ENCODE assay signal across 16 cellular contexts in genomic region chr3:157475921-157476395, GRCh38. TPM values are rescaled to one million over a fixed set of nuclear protein-coding genes. Genes with fewer than 3 reads are reported as not detected.
DNase-seq lines count a peak whose midpoint lies in the region; ATAC-seq, FAIRE-seq and TF ChIP-seq lines count a peak whose summit lies in the region.
"Had no signal": no experiment of that assay in that cellular context is flagged by ENCODE, and none has a peak within 500 bp of the region (broad histone marks: within the 10 kb centered on the region; RNA-seq: fewer than 3 reads in every experiment).

No MANE protein-coding gene starts in this region.

- H3K27me3 ChIP-seq in GM23248 (replicated peaks; ENCODE audit: insufficient read depth) (no peaks in the 10 kb centered on the region), PC-9 (ENCODE audit: insufficient read depth, low read depth) (no peaks in the 10 kb centered on the region), endothelial cell of umbilical vein (ENCODE audit: control insufficient read depth in 2 of 2, insufficient read depth in 2 of 2, low read length in 2 of 2) (no peaks in the 10 kb centered on the region), small intestine (ENCODE audit: control insufficient read depth in 2 of 2, insufficient read depth in 2 of 2, low read length in 2 of 2) (no peaks in the 10 kb centered on the region)
- H3K27me3 ChIP-seq: left lung, right lobe of liver had no signal

- H3K36me3 ChIP-seq in GM23248 (ENCODE audit: low read depth) (no peaks in the 10 kb centered on the region), PC-9 (ENCODE audit: low read depth) (no peaks in the 10 kb centered on the region), endothelial cell of umbilical vein (ENCODE audit: control insufficient read depth in 2 of 2, extremely low read depth in 1 of 2, insufficient read depth in 2 of 2, low read length in 2 of 2) (no peaks in the 10 kb centered on the region), small intestine (ENCODE audit: control insufficient read depth in 2 of 2, insufficient read depth in 2 of 2, low read length in 2 of 2) (no peaks in the 10 kb centered on the region)
- H3K36me3 ChIP-seq: left lung, right lobe of liver had no signal

- dilution Hi-C loops in endothelial cell of umbilical vein (cut with MboI; ENCODE audit: extremely low pct_ligation_motif_present, low sequenced_read_pairs) = no loop called here

- H3K4me1 ChIP-seq in GM23248 (ENCODE audit: insufficient read depth) = no peaks in the 10 kb centered on the region
- no peaks in the 10 kb centered on the region for H3K4me1 ChIP-seq in PC-9 (replicated peaks; ENCODE audit: insufficient read depth)
- no peaks in the 10 kb centered on the region for H3K4me1 ChIP-seq in endothelial cell of umbilical vein (ENCODE audit: control insufficient read depth, extremely low read depth, insufficient read depth, low read length)
- no peaks in the 10 kb centered on the region for H3K4me1 ChIP-seq in small intestine (ENCODE audit: control insufficient read depth in 2 of 2, insufficient read depth in 1 of 2, low read depth in 1 of 2, low read length in 1 of 2)
- H3K4me1 ChIP-seq: Caco-2, left lung, right lobe of liver had no signal

- TF ChIP-seq CTCF in PC-9 (conservative IDR thresholded peaks at IDR 0.05) (no peak), endothelial cell of umbilical vein (IDR thresholded peaks at IDR 0.05; ENCODE audit: extremely low read depth in 1 of 2, insufficient read depth in 1 of 2, low read depth in 1 of 2, low read length in 2 of 2) (no peak)

- H3F3A ChIP-seq in GM23248 (ENCODE audit: insufficient read depth) (no peaks in the 10 kb centered on the region), PC-9 (ENCODE audit: insufficient read depth, low read depth) (no peaks in the 10 kb centered on the region)

- H3K9me3 ChIP-seq in GM23248 (ENCODE audit: low read depth) (no peaks in the 10 kb centered on the region), PC-9 (ENCODE audit: insufficient read depth, low read depth) (no peaks in the 10 kb centered on the region; the same call in 1 of the 2 replicates), endothelial cell of umbilical vein (replicated peaks; ENCODE audit: control insufficient read depth, insufficient read depth, low read length) (no peaks in the 10 kb centered on the region), small intestine (ENCODE audit: control insufficient read depth, low read depth) (no peaks in the 10 kb centered on the region)
- H3K9me3 ChIP-seq: Caco-2, left lung, right lobe of liver had no signal

- CTCF ChIA-PET in PC-9 (lab: Charles Lee) = no interaction called here
- CTCF ChIA-PET in endothelial cell of umbilical vein (lab: Charles Lee) = interaction anchor here (1.1 kb wide), 1 partner anchor 11 kb away, joined by 3 read pairs; no protein-coding TSS in a partner anchor

- FAIRE-seq in endothelial cell of umbilical vein (lab: Jason Lieb, UNC) (no peak), small intestine (lab: Jason Lieb, UNC) (no peak)

- POLR2A ChIA-PET in PC-9 (lab: Charles Lee; ENCODE audit: unreplicated experiment) (no interaction called here), endothelial cell of umbilical vein (lab: Charles Lee) (no interaction called here)

- H3K27ac ChIP-seq in GM23248 = no peak overlapping the region
- no peak overlapping the region for H3K27ac ChIP-seq in PC-9
- peak overlapping the region; percentile 19 for H3K27ac ChIP-seq in endothelial cell of umbilical vein (ENCODE audit: insufficient read depth, low read depth, low read length)
- H3K27ac ChIP-seq in small intestine (ENCODE audit: low read depth in 1 of 2, low read length in 1 of 2) = no peak overlapping the region
- H3K27ac ChIP-seq: left lung, right lobe of liver, SK-N-MC had no signal

- no peaks in the 10 kb centered on the region for H3K27me3 Mint-ChIP-seq in natural killer cell treated with Interleukin-12 subunit alpha and Interleukin-12 subunit beta and Interleukin-15 and Interleukin-18, amount 100 ng/mL, for 72 hours
- H3K27me3 Mint-ChIP-seq: central memory CD8-positive, alpha-beta T cell had no signal

- H3K9me2 ChIP-seq in GM23248 (ENCODE audit: insufficient read depth) (no peaks in the 10 kb centered on the region; the same call in 1 of the 2 replicates), PC-9 (ENCODE audit: insufficient read depth) (no peaks in the 10 kb centered on the region)

- ATAC-seq in natural killer cell treated with Interleukin-12 subunit alpha and Interleukin-12 subunit beta and Interleukin-15 and Interleukin-18, amount 100 ng/mL, for 72 hours = no peak
- ATAC-seq in GM18870 (IDR thresholded peaks at IDR 0.05; ENCODE audit: unreplicated experiment) = no peak
- ATAC-seq: left lung, right lobe of liver had no signal

- H4K20me1 ChIP-seq in GM23248 (ENCODE audit: insufficient read depth) (no peaks in the 10 kb centered on the region), PC-9 (ENCODE audit: insufficient read depth) (no peaks in the 10 kb centered on the region), endothelial cell of umbilical vein (replicated peaks; ENCODE audit: control insufficient read depth, extremely low read depth, insufficient read depth, low read length) (no peaks in the 10 kb centered on the region)

- H3K4me1 Mint-ChIP-seq in natural killer cell treated with Interleukin-12 subunit alpha and Interleukin-12 subunit beta and Interleukin-15 and Interleukin-18, amount 100 ng/mL, for 72 hours (ENCODE audit: low read depth in 2 of 2) = no peaks in the 10 kb centered on the region
- H3K4me1 Mint-ChIP-seq: central memory CD8-positive, alpha-beta T cell; neural crest cell had no signal

- no peak overlapping the region for H3K27ac Mint-ChIP-seq in natural killer cell treated with Interleukin-12 subunit alpha and Interleukin-12 subunit beta and Interleukin-15 and Interleukin-18, amount 100 ng/mL, for 72 hours
- H3K27ac Mint-ChIP-seq: activated naive CD4-positive, alpha-beta T cell treated with anti-CD3 and anti-CD28 coated beads for 36 hours had no signal

- H3K79me2 ChIP-seq in GM23248 (ENCODE audit: insufficient read depth) (0 out of 2 replicates have a peak, but pooled peaks cover 6% of the 10 kb centered on the region), PC-9 (ENCODE audit: low read depth) (no peaks in the 10 kb centered on the region), endothelial cell of umbilical vein (ENCODE audit: control insufficient read depth, insufficient read depth, low read length) (peaks cover 78% of the 10 kb centered on the region)

- 63 to 65% methylated on average over 1 of the region's 1 CpG for whole genome bisulfite sequencing in GM23248 (ENCODE audit: low coverage in 1 of 2, low lambda C conversion rate in 2 of 2, missing lambda C conversion rate in 2 of 2), 2 experiments
- WGBS in small intestine, 3 donors = 22 to 45% (median 23%) methylated on average over 1 of the region's 1 CpG

- no peaks in the 10 kb centered on the region for H3K36me3 Mint-ChIP-seq in natural killer cell treated with Interleukin-12 subunit alpha and Interleukin-12 subunit beta and Interleukin-15 and Interleukin-18, amount 100 ng/mL, for 72 hours

- TF ChIP-seq POLR2A in endothelial cell of umbilical vein (IDR thresholded peaks at IDR 0.05; ENCODE audit: low read depth, low read length) = no peak

- BruUV-seq in PC-9 (replicated peaks; lab: Mats Ljungman, UMichigan) = no TSS peak
- no TSS peak for BruUV-seq in endothelial cell of umbilical vein (replicated peaks; lab: Mats Ljungman, UMichigan)

- in situ Hi-C loops in GM23248 (cut with MboI) = no loop called here

- no peak overlapping the region for H3K4me3 Mint-ChIP-seq in natural killer cell treated with Interleukin-12 subunit alpha and Interleukin-12 subunit beta and Interleukin-15 and Interleukin-18, amount 100 ng/mL, for 72 hours
- H3K4me3 Mint-ChIP-seq: activated naive CD4-positive, alpha-beta T cell treated with anti-CD3 and anti-CD28 coated beads for 36 hours; central memory CD8-positive, alpha-beta T cell; neural crest cell had no signal

- H3K9me1 ChIP-seq in endothelial cell of umbilical vein (replicated peaks; ENCODE audit: control insufficient read depth, extremely low read depth, insufficient read depth, low read length) = no peaks in the 10 kb centered on the region

- H2AFZ ChIP-seq in GM23248 (no peak overlapping the region), PC-9 (peak overlapping the region; percentile 20; the same call in 1 of the 2 replicates), endothelial cell of umbilical vein (ENCODE audit: low read depth, low read length) (no peak overlapping the region)

- H3K9ac ChIP-seq in GM23248 (no peak overlapping the region), endothelial cell of umbilical vein (replicated peaks; ENCODE audit: extremely low read depth, insufficient read depth, low read length) (no peak overlapping the region)

- peaks cover 3% of the 10 kb centered on the region for H3K9me3 Mint-ChIP-seq in natural killer cell treated with Interleukin-12 subunit alpha and Interleukin-12 subunit beta and Interleukin-15 and Interleukin-18, amount 100 ng/mL, for 72 hours
- H3K9me3 Mint-ChIP-seq: activated naive CD4-positive, alpha-beta T cell treated with anti-CD3 and anti-CD28 coated beads for 36 hours; central memory CD8-positive, alpha-beta T cell had no signal

- intact Hi-C loops in PC-9 (cut with micrococcal nuclease; ENCODE audit: unreplicated experiment) (no loop called here), endothelial cell of umbilical vein (cut with micrococcal nuclease) (no loop called here)

- H3K4me3 ChIP-seq in GM23248 (no peak overlapping the region), PC-9 (no peak overlapping the region), endothelial cell of umbilical vein (replicated peaks in 1 of 3; ENCODE audit: insufficient read depth in 1 of 3, low read depth in 1 of 3, low read length in 3 of 3) (no peak overlapping the region), skeletal muscle cell (ENCODE audit: low read depth, low read length) (no peak overlapping the region), small intestine (ENCODE audit: low read depth in 1 of 2, low read length in 2 of 2) (no peak overlapping the region)
- H3K4me3 ChIP-seq: left lung, right lobe of liver, SK-N-MC had no signal

- peak; percentile 55 for DNase-seq in GM23248
- no peak for DNase-seq in PC-9
- peak; percentile 46 for DNase-seq in endothelial cell of umbilical vein (ENCODE audit: low read depth, low spot score)
- DNase-seq in skeletal muscle cell (ENCODE audit: low read depth) = peak; percentile 61
- DNase-seq in natural killer cell treated with Interleukin-12 subunit alpha and Interleukin-12 subunit beta and Interleukin-15 and Interleukin-18, amount 100 ng/mL, for 72 hours (ENCODE audit: low spot score) = no peak
- no peak for DNase-seq in small intestine
- DNase-seq: activated naive CD4-positive, alpha-beta T cell treated with anti-CD3 and anti-CD28 coated beads for 36 hours; Caco-2; hippocampal formation; left lung; right lobe of liver; stimulated activated naive CD4-positive, alpha-beta T cell had no signal

- H3K4me2 ChIP-seq in GM23248 (ENCODE audit: unreplicated experiment) (no peak overlapping the region), PC-9 (no peak overlapping the region), endothelial cell of umbilical vein (ENCODE audit: insufficient read depth, low read length) (no peak overlapping the region)

RNA-seq across cellular contexts. Expression of gene VEPH1, which starts 27.3 kb away (rescaled TPM):
- 34.0 and 44.0 TPM in 2 replicates for total RNA-seq in GM23248 (2014; rRNA removed; shearing (Covaris generic))
- polyA plus RNA-seq in GM23248 (2016; fragmentation: Nextera tagmentation; extraction: Ambion mirVana) = 35.3 and 36.8 TPM in 2 replicates
- 4.0 and 5.1 TPM in 2 replicates for total RNA-seq in PC-9 (2021)
- total RNA-seq in endothelial cell of umbilical vein = 136 and 142 TPM in 2 replicates
- 36.7 and 42.9 TPM in 2 replicates for polyA plus RNA-seq in endothelial cell of umbilical vein
- 58.8 and 61.9 TPM in 2 replicates for polyA plus RNA-seq in endothelial cell of umbilical vein (2011; cell fraction: cytosol; rRNA removed)
- polyA plus RNA-seq in endothelial cell of umbilical vein (2011; cell fraction: nucleus; rRNA removed) = 103 and 121 TPM in 2 replicates
- 116 and 257 TPM in 2 replicates for polyA plus RNA-seq in endothelial cell of umbilical vein (2012)
- 178 and 183 TPM in 2 replicates for polyA minus RNA-seq in endothelial cell of umbilical vein
- 6.1 TPM for polyA minus RNA-seq in endothelial cell of umbilical vein (2011; cell fraction: cytosol; rRNA and poly(A)+ RNA removed)
- 416 and 737 TPM in 2 replicates for polyA minus RNA-seq in endothelial cell of umbilical vein (2011; cell fraction: nucleus; rRNA and poly(A)+ RNA removed)
- total RNA-seq in natural killer cell treated with Interleukin-12 subunit alpha and Interleukin-12 subunit beta and Interleukin-15 and Interleukin-18, amount 100 ng/mL, for 72 hours = not detected
- under 1 TPM in 1 of 3 donors, not detected in 2; 0.04 TPM for polyA plus RNA-seq in small intestine
- total RNA-seq: activated naive CD4-positive, alpha-beta T cell treated with anti-CD3 and anti-CD28 coated beads for 36 hours had no signal

RNA-seq across cellular contexts. Expression of gene PTX3, which starts 39.3 kb away (rescaled TPM):
- total RNA-seq in GM23248 (2014; rRNA removed; shearing (Covaris generic)) = 267 and 300 TPM in 2 replicates
- polyA plus RNA-seq in GM23248 (2016; fragmentation: Nextera tagmentation; extraction: Ambion mirVana) (251 and 261 TPM in 2 replicates), endothelial cell of umbilical vein (122 and 131 TPM in 2 replicates), small intestine (10 to 100 TPM in 1 of 3 donors, 1 to 10 TPM in 2; 1.1 to 11.8 (median 2.2) TPM)
- total RNA-seq in PC-9 (2021) (0.59 and 1.1 TPM in 2 replicates), endothelial cell of umbilical vein (149 and 172 TPM in 2 replicates)
- polyA plus RNA-seq in endothelial cell of umbilical vein (2011; cell fraction: cytosol; rRNA removed) = 157 and 193 TPM in 2 replicates
- 90.1 and 137 TPM in 2 replicates for polyA plus RNA-seq in endothelial cell of umbilical vein (2011; cell fraction: nucleus; rRNA removed)
- polyA plus RNA-seq in endothelial cell of umbilical vein (2012) = 252 and 339 TPM in 2 replicates
- polyA minus RNA-seq in endothelial cell of umbilical vein = 178 and 192 TPM in 2 replicates
- polyA minus RNA-seq in endothelial cell of umbilical vein (2011; cell fraction: cytosol; rRNA and poly(A)+ RNA removed) = 0.51 TPM
- 35.4 and 48.3 TPM in 2 replicates for polyA minus RNA-seq in endothelial cell of umbilical vein (2011; cell fraction: nucleus; rRNA and poly(A)+ RNA removed)
- total RNA-seq in natural killer cell treated with Interleukin-12 subunit alpha and Interleukin-12 subunit beta and Interleukin-15 and Interleukin-18, amount 100 ng/mL, for 72 hours = not detected
- total RNA-seq: activated naive CD4-positive, alpha-beta T cell treated with anti-CD3 and anti-CD28 coated beads for 36 hours; Caco-2 had no signal

Comparison
In these comparisons a context has a peak if more than half of its experiments do, and no peak if none do; other contexts are left out.
1. DNase-seq: peak in GM23248 (single experiment), endothelial cell of umbilical vein (single experiment) and skeletal muscle cell (single experiment); none in PC-9 (0 of 2), natural killer cell treated with Interleukin-12 subunit alpha and Interleukin-12 subunit beta and Interleukin-15 and Interleukin-18, amount 100 ng/mL, for 72 hours (single experiment) and small intestine (single experiment).
2. RNA of gene PTX3, which starts 39.3 kb away (total RNA-seq): 267 to 300 TPM in GM23248 and 149 to 172 TPM in endothelial cell of umbilical vein; 0.59 to 1.1 TPM in PC-9 and not detected in natural killer cell treated with Interleukin-12 subunit alpha and Interleukin-12 subunit beta and Interleukin-15 and Interleukin-18, amount 100 ng/mL, for 72 hours; every median in the first group is over 10 times any median in the second.